9 cellular contexts compared by ENCODE assay signal in genomic region chr1:215526147-215526845, GRCh38. TPM values are rescaled to one million over a fixed set of nuclear protein-coding genes. Genes with fewer than 3 reads are reported as not detected.
DNase-seq lines count a peak whose midpoint lies in the region; ATAC-seq and TF ChIP-seq lines count a peak whose summit lies in the region.
"Had no signal": no experiment of that assay in that cellular context is flagged by ENCODE, and none has a peak within 500 bp of the region (broad histone marks: within the 10 kb centered on the region; RNA-seq: fewer than 3 reads in every experiment).

No MANE protein-coding gene starts in this region.

- POLR2A ChIA-PET in CD4-positive, alpha-beta memory T cell (lab: Charles Lee; ENCODE audit: partially characterized antibody): no interaction called here

- H3K9me3 ChIP-seq in CD4-positive, alpha-beta memory T cell (ENCODE audit: control insufficient read depth in 1 of 2, low read length in 2 of 2): no peaks in the 10 kb centered on the region
- no peaks in the 10 kb centered on the region for H3K9me3 ChIP-seq in mucosa of descending colon

- no peaks in the 10 kb centered on the region for H3K4me1 ChIP-seq in CD4-positive, alpha-beta memory T cell (ENCODE audit: insufficient read depth, low read length)
- H3K4me1 ChIP-seq in mucosa of descending colon (ENCODE audit: low read depth): no peaks in the 10 kb centered on the region

- intact Hi-C loops in CD4-positive, alpha-beta memory T cell (cut with micrococcal nuclease): loop anchor here (1.0 kb wide), 3 partner anchors 898 to 1265 kb away; no protein-coding TSS in a partner anchor
- intact Hi-C loops in mucosa of descending colon (cut with DNase I, micrococcal nuclease): loop anchor here in 1 of 2 donors (10.0 kb wide), 1 partner anchor 891 kb away; no protein-coding TSS in a partner anchor

- CTCF ChIA-PET in CD4-positive, alpha-beta memory T cell (lab: Charles Lee; ENCODE audit: partially characterized antibody): interaction anchor here (1.0 to 2.3 kb wide), 10 partner anchors 13 to 1312 kb away, joined by 3 to 11 read pairs (median 4); no protein-coding TSS in a partner anchor

- peak in 4 of 5 donors; percentile 23 to 33 (median 32) for DNase-seq in CD4-positive, alpha-beta memory T cell
- DNase-seq in HT-29 (ENCODE audit: low spot score) (peak; percentile 61), NCI-H82 treated with DMSO at 0.1 percent for 48 hours (lab: John Stamatoyannopoulos, UW; ENCODE audit: unreplicated experiment) (peak; percentile 76), choroid plexus epithelial cell (ENCODE audit: low read depth) (peak; percentile 71), mucosa of descending colon (no peak)
- no peak for DNase-seq in NK-92 treated with Interleukin-12 subunit alpha and Interleukin-12 subunit beta, amount 100 ng/mL, for 24 hours (lab: John Stamatoyannopoulos, UW)

- H3K4me3 ChIP-seq in CD4-positive, alpha-beta memory T cell (ENCODE audit: low read length in 2 of 2): no peak overlapping the region
- H3K4me3 ChIP-seq in choroid plexus epithelial cell (ENCODE audit: low read depth, low read length) (no peak overlapping the region), mucosa of descending colon (no peak overlapping the region)

- peaks cover 0 to 1% (median 0%) of the 10 kb centered on the region in 4 donors for H3K4me1 Mint-ChIP-seq in CD4-positive, alpha-beta memory T cell
- H3K4me1 Mint-ChIP-seq: immature natural killer cell had no signal

- H3K27me3 ChIP-seq in CD4-positive, alpha-beta memory T cell (ENCODE audit: insufficient read depth, low read length): no peaks in the 10 kb centered on the region

- TF ChIP-seq CTCF in choroid plexus epithelial cell (conservative IDR thresholded peaks at IDR 0.05; ENCODE audit: low read depth, low read length) (peak; percentile 59), mucosa of descending colon (IDR thresholded peaks at IDR 0.05) (peak; percentile 35)

- no peaks in the 10 kb centered on the region for H3K36me3 Mint-ChIP-seq in CD4-positive, alpha-beta memory T cell
- H3K36me3 Mint-ChIP-seq: immature natural killer cell had no signal

- H3K9me3 Mint-ChIP-seq in CD4-positive, alpha-beta memory T cell: no peaks in the 10 kb centered on the region

- ATAC-seq in GM18909 (IDR thresholded peaks at IDR 0.05; ENCODE audit: poor library complexity, unreplicated experiment) (peak; percentile 49), mucosa of descending colon (no peak), esophagus mucosa (no peak)

- no peak overlapping the region for H3K27ac Mint-ChIP-seq in CD4-positive, alpha-beta memory T cell
- H3K27ac Mint-ChIP-seq: immature natural killer cell had no signal

- H3K27ac ChIP-seq in CD4-positive, alpha-beta memory T cell (ENCODE audit: low read depth, low read length): no peak overlapping the region

- H3K27me3 Mint-ChIP-seq in CD4-positive, alpha-beta memory T cell: peaks cover 0 to 1% of the 10 kb centered on the region in 2 donors

- no peak overlapping the region for H3K4me3 Mint-ChIP-seq in CD4-positive, alpha-beta memory T cell
- H3K4me3 Mint-ChIP-seq: immature natural killer cell had no signal

- H3K36me3 ChIP-seq in CD4-positive, alpha-beta memory T cell (ENCODE audit: insufficient read depth, low read length): no peaks in the 10 kb centered on the region
- H3K36me3 ChIP-seq in mucosa of descending colon (ENCODE audit: low read depth): no peaks in the 10 kb centered on the region

RNA-seq across cellular contexts. Expression of gene KCTD3, which starts 40.8 kb away (rescaled TPM):
- 1 to 10 TPM; 1.8 to 2.5 TPM for total RNA-seq in CD4-positive, alpha-beta memory T cell
- under 1 TPM; 0.20 to 0.86 TPM for polyA plus RNA-seq in CD4-positive, alpha-beta memory T cell
- total RNA-seq in HT-29 (2014; rRNA removed; shearing (Covaris generic)): 19.8 and 20.8 TPM in 2 replicates
- 10 to 100 TPM; 42.2 to 73.5 (median 43.1) TPM for total RNA-seq in mucosa of descending colon
- total RNA-seq in esophagus mucosa: 38.1 TPM

Comparison
In these comparisons a context has a peak if more than half of its experiments do, and no peak if none do; other contexts are left out.
1. DNase-seq: peak in CD4-positive, alpha-beta memory T cell (4 of 5), HT-29 (single experiment), NCI-H82 treated with DMSO at 0.1 percent for 48 hours (single experiment) and choroid plexus epithelial cell (single experiment); none in mucosa of descending colon (0 of 3) and NK-92 treated with Interleukin-12 subunit alpha and Interleukin-12 subunit beta, amount 100 ng/mL, for 24 hours (single experiment).